Comparison of ENCODE assay signal across 10 cellular contexts in the genomic region with DNA sequence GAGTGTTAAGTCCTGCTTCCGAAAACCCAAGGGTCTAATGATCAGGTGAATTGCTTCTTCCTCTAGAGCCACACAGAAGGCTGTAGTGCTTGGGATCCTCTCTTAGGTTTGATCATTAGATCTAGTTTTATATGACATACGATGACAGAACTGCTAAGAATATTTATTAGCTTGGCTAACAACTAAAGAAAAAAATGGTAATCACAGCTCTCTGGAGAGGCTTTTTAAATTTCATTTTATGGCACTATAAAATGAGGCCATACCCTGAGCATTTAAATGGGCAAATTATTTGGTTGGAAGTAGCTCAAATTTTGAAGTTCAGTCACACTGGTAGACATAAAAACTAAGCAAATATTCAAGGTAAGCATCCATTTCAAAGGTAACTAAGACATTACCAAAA.
"Had no signal": no experiment of that assay in that cellular context is flagged by ENCODE, and none has a peak within 500 bp of the region (broad histone marks: within the 10 kb centered on the region; RNA-seq: fewer than 3 reads in every experiment).

No MANE protein-coding gene starts in this region.

- H3K4me3 Mint-ChIP-seq: HFFc6, IgD-negative memory B cell had no signal

- H3K27ac ChIP-seq: GM23248, HL-60 had no signal

- H3K36me3 Mint-ChIP-seq: IgD-negative memory B cell had no signal

- H3K27ac Mint-ChIP-seq: HFFc6, IgD-negative memory B cell had no signal

- H3K36me3 ChIP-seq: HAP-1 had no signal

- H3K4me3 ChIP-seq: GM23248, HAP-1 had no signal

- H3K4me1 ChIP-seq: HAP-1 had no signal

- DNase-seq: GM23248, GOT3, H7, HFFc6, KBM-7 had no signal

- H3K9me3 ChIP-seq: HAP-1 had no signal

- ATAC-seq: HCT116, HepG2 had no signal
